In the genomic region with DNA sequence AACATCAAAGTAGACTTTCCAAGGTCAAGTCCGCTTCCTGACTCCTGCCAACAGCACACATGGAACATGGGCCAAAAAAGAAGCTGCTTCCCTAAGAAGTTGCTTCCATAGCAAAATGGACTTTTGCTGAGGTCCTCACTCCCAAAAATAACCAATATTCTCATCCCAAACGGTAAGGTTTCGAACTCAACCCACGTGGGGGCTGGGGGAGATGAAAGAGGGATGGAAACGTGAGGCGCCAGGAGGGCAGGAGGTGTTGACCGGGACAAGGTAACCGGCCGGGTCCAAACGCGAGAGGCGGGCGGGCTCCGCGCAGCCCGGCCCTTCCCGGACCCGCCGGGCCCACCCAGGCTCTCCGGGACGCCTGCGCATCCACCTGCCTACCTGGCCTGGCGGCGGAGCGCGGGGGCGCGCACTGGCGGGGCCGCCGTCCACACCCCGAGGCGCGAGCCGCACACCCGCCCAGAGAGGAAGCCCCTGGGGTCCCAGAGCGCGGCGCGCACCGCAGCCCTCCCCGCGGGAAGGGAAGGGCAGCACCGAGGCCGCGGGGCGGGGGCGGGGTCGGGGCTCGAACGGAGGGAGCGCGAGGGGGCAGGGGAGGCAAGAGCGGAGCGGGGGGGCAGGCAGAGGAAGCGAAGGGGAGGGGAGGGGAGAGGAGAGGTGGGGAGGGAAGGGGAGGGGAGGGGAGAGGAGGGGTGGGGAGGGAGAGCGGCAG, we compare ENCODE assay signal across 8 cellular contexts. TPM values are rescaled to one million over a fixed set of nuclear protein-coding genes. Genes with fewer than 3 reads are reported as not detected.
A peak's percentile ranks its signal among the peaks of the same experiment; 100 is the strongest.
DNase-seq lines count a peak whose midpoint lies in the region; TF ChIP-seq lines count a peak whose summit lies in the region.

No MANE protein-coding gene starts in this region.

- peak overlapping the region in 41 of 59 donors; percentile 10 to 96 (median 84) for H3K27ac ChIP-seq in dorsolateral prefrontal cortex

- peaks cover 3% of the 10 kb centered on the region; the same call in 1 of the 2 replicates for H3K4me1 ChIP-seq in HAP-1

- H3K9me3 ChIP-seq in HAP-1: no peaks in the 10 kb centered on the region; the same call in 1 of the 2 replicates

- H3K27me3 ChIP-seq in HAP-1 (ENCODE audit: low read depth) (no peaks in the 10 kb centered on the region), dorsolateral prefrontal cortex (no peaks in the 10 kb centered on the region)

- DNase-seq in HAP-1 (ENCODE audit: low spot score in 2 of 2) (peak; percentile 32 to 86), NCI-H128 (lab: John Stamatoyannopoulos, UW; ENCODE audit: unreplicated experiment) (peak; percentile 9), dorsolateral prefrontal cortex (peak in 3 of 10 donors; percentile 20 to 56 (median 24)), medulla oblongata (ENCODE audit: extremely low spot score) (peak; percentile 32), NCI-H446 treated with DMSO at 0.1 percent for 48 hours (lab: John Stamatoyannopoulos, UW) (no peak)
- DNase-seq in activated CD4-positive, alpha-beta T cell treated with anti-CD3 and anti-CD28 coated beads for 48 hours: peak; percentile 70
- DNase-seq in stimulated activated CD8-positive, alpha-beta memory T cell treated with anti-CD3 and anti-CD28 coated beads, Interleukin-15, amount 100 ng/mL, for 1 hour (ENCODE audit: low read depth): peak; percentile 32

- peak overlapping the region; percentile 90 for H3K4me3 ChIP-seq in GM08714 (ENCODE audit: low read length)
- peak overlapping the region; percentile 62 for H3K4me3 ChIP-seq in HAP-1
- H3K4me3 ChIP-seq in dorsolateral prefrontal cortex: peak overlapping the region; percentile 56 to 99 (median 90)

- intact Hi-C loops in dorsolateral prefrontal cortex (cut with DNase I): loop anchor here (5.0 to 10.0 kb wide), 4 partner anchors 55 to 443 kb away; partner anchors contain the start of genes DNAJB6 (in 1 of the 2), NOM1 (in 1 of the 2) and RNF32 (in 1 of the 2)

- in situ Hi-C loops in HAP-1 (cut with MboI; ENCODE audit: low sequenced_read_pairs): no loop called here

- H3K36me3 ChIP-seq in HAP-1 (replicated peaks): peaks cover 6% of the 10 kb centered on the region; the same call in 1 of the 2 replicates

- TF ChIP-seq CTCF in dorsolateral prefrontal cortex (IDR thresholded peaks at IDR 0.05 in 54 of 56, conservative IDR thresholded peaks at IDR 0.05 in 2 of 56; ENCODE audit: low read depth in 1 of 56, partially characterized antibody in 56 of 56): no peak

RNA-seq across cellular contexts. Expression of gene LMBR1, which starts 0.7 kb away (rescaled TPM):
- total RNA-seq in dorsolateral prefrontal cortex: 100 to 1,000 TPM in 82 of 120 experiments, 10 to 100 TPM in 38; 71.3 to 148 (median 106) TPM

RNA-seq across cellular contexts. Expression of gene NOM1, which starts 57.3 kb away (rescaled TPM):
- total RNA-seq in dorsolateral prefrontal cortex: 10 to 100 TPM; 14.2 to 36.0 (median 24.9) TPM
